17 cellular contexts compared by ENCODE assay signal in the genomic region with DNA sequence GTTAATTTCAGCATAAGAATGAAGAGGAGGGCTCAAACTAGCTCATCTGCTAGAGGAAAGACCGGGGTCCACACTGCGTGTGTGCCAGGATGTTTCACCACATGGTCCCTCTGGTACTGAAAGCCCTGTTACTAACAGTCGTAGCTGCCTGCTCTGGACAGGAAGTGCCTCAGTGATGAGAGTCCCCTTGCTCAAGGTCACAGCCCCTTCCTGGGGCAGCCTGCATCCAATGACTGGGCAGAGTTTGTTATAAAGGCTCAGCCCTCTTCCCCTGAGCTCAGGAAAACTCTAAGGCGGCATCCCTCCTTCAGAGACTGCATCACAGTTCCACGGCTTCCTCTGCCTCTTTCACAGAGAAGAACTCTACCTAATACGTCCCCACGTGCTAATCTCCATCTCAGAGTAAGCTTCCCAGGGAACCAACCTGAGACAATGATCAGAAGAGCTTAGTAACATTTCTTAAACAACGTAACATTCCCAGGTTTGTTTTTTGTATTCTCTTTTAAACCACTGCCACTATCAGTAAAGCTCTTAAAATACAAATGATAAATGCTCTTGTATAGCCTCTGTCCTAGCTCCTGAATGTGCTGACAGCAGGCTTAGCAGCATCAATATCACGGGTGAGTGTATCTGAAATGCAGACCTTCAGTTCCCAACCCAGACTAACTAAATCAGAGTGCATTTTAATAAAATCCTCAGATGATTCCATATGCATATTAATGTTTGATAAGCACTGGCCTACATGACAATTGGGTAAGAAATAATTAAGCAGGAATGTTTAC. TPM values are rescaled to one million over a fixed set of nuclear protein-coding genes. Genes with fewer than 3 reads are reported as not detected.
DNase-seq lines count a peak whose midpoint lies in the region; ATAC-seq and TF ChIP-seq lines count a peak whose summit lies in the region.
"Had no signal": no experiment of that assay in that cellular context is flagged by ENCODE, and none has a peak within 500 bp of the region (broad histone marks: within the 10 kb centered on the region; RNA-seq: fewer than 3 reads in every experiment).

No MANE protein-coding gene starts in this region.

- no peak overlapping the region for H2BK15ac ChIP-seq in H9 (ENCODE audit: low read depth, low read length)

- no peak overlapping the region for H3K18ac ChIP-seq in H9 (ENCODE audit: insufficient read length, low read depth, low read length)

- TF ChIP-seq POLR2A in gastroesophageal sphincter (IDR thresholded peaks at IDR 0.05): no peak

- H3F3A ChIP-seq in PC-9 (ENCODE audit: insufficient read depth, low read depth): peaks cover 36% of the 10 kb centered on the region

- H2BK120ac ChIP-seq in H9 (ENCODE audit: low read depth, low read length, poor library complexity, severe bottlenecking): no peak overlapping the region

- H3T11ph ChIP-seq in H9 (ENCODE audit: low read length): no peak overlapping the region

- no peak overlapping the region for H2BK20ac ChIP-seq in H9 (ENCODE audit: low read depth, low read length, poor library complexity, severe bottlenecking)

- no peak overlapping the region for H3K4me3 ChIP-seq in PC-9
- no peak overlapping the region for H3K4me3 ChIP-seq in cardiac muscle cell
- no peak overlapping the region for H3K4me3 ChIP-seq in gastroesophageal sphincter
- H3K4me3 ChIP-seq: ascending aorta had no signal

- intact Hi-C loops in PC-9 (cut with micrococcal nuclease; ENCODE audit: unreplicated experiment): no loop called here

- no peak overlapping the region for H3K9ac ChIP-seq in H9 (ENCODE audit: extremely low read depth, insufficient read length, low read length)

- H3K23me2 ChIP-seq in H9 (ENCODE audit: insufficient read length, low read depth, low read length, poor library complexity, severe bottlenecking): no peaks in the 10 kb centered on the region

- H3K4me1 ChIP-seq in H9 (ENCODE audit: insufficient read depth, low read length) (peaks cover 3% of the 10 kb centered on the region; the same call in 1 of the 2 replicates), PC-9 (replicated peaks; ENCODE audit: insufficient read depth) (peaks cover 61% of the 10 kb centered on the region), cardiac muscle cell (ENCODE audit: low read depth) (peaks cover 37% of the 10 kb centered on the region), gastroesophageal sphincter (no peaks in the 10 kb centered on the region)
- H3K4me1 ChIP-seq: ascending aorta had no signal

- no peak overlapping the region for H4K8ac ChIP-seq in H9 (replicated peaks; ENCODE audit: insufficient read length, low read depth, low read length)

- no peak overlapping the region for H3K4ac ChIP-seq in H9 (ENCODE audit: low read depth, low read length)

- H2AFZ ChIP-seq in H9 (ENCODE audit: low read length) (no peak overlapping the region), PC-9 (peak overlapping the region; percentile 0; the same call in 1 of the 2 replicates)

- no peak overlapping the region for H3K27ac ChIP-seq in H9 (ENCODE audit: insufficient read length, low read depth, low read length)
- H3K27ac ChIP-seq in PC-9: peak overlapping the region; percentile 76
- peak overlapping the region; percentile 72 for H3K27ac ChIP-seq in cardiac muscle cell
- no peak overlapping the region for H3K27ac ChIP-seq in gastroesophageal sphincter
- H3K27ac ChIP-seq: ascending aorta, RWPE1 had no signal

- H3K36me3 ChIP-seq in PC-9 (ENCODE audit: low read depth): no peaks in the 10 kb centered on the region
- H3K36me3 ChIP-seq in cardiac muscle cell: no peaks in the 10 kb centered on the region
- no peaks in the 10 kb centered on the region for H3K36me3 ChIP-seq in gastroesophageal sphincter
- H3K36me3 ChIP-seq: ascending aorta had no signal

- H3K23ac ChIP-seq in H9 (ENCODE audit: insufficient read length, low read depth, low read length): no peak overlapping the region

- H3K9me3 ChIP-seq in H9 (ENCODE audit: control insufficient read depth, low read depth, low read length): no peaks in the 10 kb centered on the region
- H3K9me3 ChIP-seq in PC-9 (ENCODE audit: insufficient read depth, low read depth): no peaks in the 10 kb centered on the region
- H3K9me3 ChIP-seq in cardiac muscle cell (ENCODE audit: low read depth): no peaks in the 10 kb centered on the region
- no peaks in the 10 kb centered on the region for H3K9me3 ChIP-seq in gastroesophageal sphincter
- H3K9me3 ChIP-seq: ascending aorta had no signal

- no peak overlapping the region for H3K4me3 Mint-ChIP-seq in H9
- peak overlapping the region in 4 of 10 donors; percentile 7 to 32 (median 22) for H3K4me3 Mint-ChIP-seq in naive thymus-derived CD8-positive, alpha-beta T cell
- H3K4me3 Mint-ChIP-seq: activated CD4-positive, alpha-beta T cell treated with anti-CD3 and anti-CD28 coated beads, Interleukin-2, amount 10 ng/mL, durations not matched to agents 7 days and 5 days; activated T-helper 1 cell treated with anti-CD3 and anti-CD28 coated beads, Interleukin-12 subunit alpha, Interleukin-12 subunit beta, Interleukin-2, Interleukin-4 antibody, amounts not matched to agents 30 ng/mL and 10 ng/mL and 1 ng/mL, durations not matched to agents 14 hours and 24 hours and 36 hours; T-helper 2 cell treated with Interferon-gamma antibody and Interleukin-4, amounts not matched to agents 5 μg/mL and 100 μg/mL, for 36 hours had no signal

- no peak for TF ChIP-seq EP300 in gastroesophageal sphincter (IDR thresholded peaks at IDR 0.05)

- H3K79me2 ChIP-seq in H9 (ENCODE audit: insufficient read depth, low read length) (no peaks in the 10 kb centered on the region), PC-9 (ENCODE audit: low read depth) (no peaks in the 10 kb centered on the region)

- no peaks in the 10 kb centered on the region for H3K9me3 Mint-ChIP-seq in H9
- H3K9me3 Mint-ChIP-seq in naive thymus-derived CD8-positive, alpha-beta T cell: no peaks in the 10 kb centered on the region
- H3K9me3 Mint-ChIP-seq: activated CD4-positive, alpha-beta T cell treated with anti-CD3 and anti-CD28 coated beads, Interleukin-2, amount 10 ng/mL, durations not matched to agents 7 days and 5 days; activated T-helper 1 cell treated with anti-CD3 and anti-CD28 coated beads, Interleukin-12 subunit alpha, Interleukin-12 subunit beta, Interleukin-2, Interleukin-4 antibody, amounts not matched to agents 30 ng/mL and 10 ng/mL and 1 ng/mL, durations not matched to agents 14 hours and 24 hours and 36 hours; T-helper 2 cell treated with Interferon-gamma antibody and Interleukin-4, amounts not matched to agents 5 μg/mL and 100 μg/mL, for 36 hours had no signal

- H3K4me1 Mint-ChIP-seq in H9: peaks cover 18 to 20% of the 10 kb centered on the region in 2 experiments
- H3K4me1 Mint-ChIP-seq in naive thymus-derived CD8-positive, alpha-beta T cell: peaks cover 23 to 57% (median 39%) of the 10 kb centered on the region in 4 donors

- no peak overlapping the region for H4K5ac ChIP-seq in H9 (ENCODE audit: insufficient read length, low read depth, low read length)

- TF ChIP-seq CTCF in H9 (conservative IDR thresholded peaks at IDR 0.05) (no peak), PC-9 (conservative IDR thresholded peaks at IDR 0.05) (no peak), cardiac muscle cell (IDR thresholded peaks at IDR 0.05; ENCODE audit: low read depth, low read length) (no peak), gastroesophageal sphincter (IDR thresholded peaks at IDR 0.05) (no peak)

- peak overlapping the region in 2 of 3 experiments; percentile 41 to 78; a peak in 4 of 7 replicates for H3K27ac Mint-ChIP-seq in H9
- peak overlapping the region in 6 of 10 donors; percentile 27 to 83 (median 58) for H3K27ac Mint-ChIP-seq in naive thymus-derived CD8-positive, alpha-beta T cell
- H3K27ac Mint-ChIP-seq: activated CD4-positive, alpha-beta T cell treated with anti-CD3 and anti-CD28 coated beads, Interleukin-2, amount 10 ng/mL, durations not matched to agents 7 days and 5 days; activated T-helper 1 cell treated with anti-CD3 and anti-CD28 coated beads, Interleukin-12 subunit alpha, Interleukin-12 subunit beta, Interleukin-2, Interleukin-4 antibody, amounts not matched to agents 30 ng/mL and 10 ng/mL and 1 ng/mL, durations not matched to agents 14 hours and 24 hours and 36 hours; T-helper 2 cell treated with Interferon-gamma antibody and Interleukin-4, amounts not matched to agents 5 μg/mL and 100 μg/mL, for 36 hours had no signal

- CTCF ChIA-PET in PC-9 (lab: Charles Lee): no interaction called here

- peak in 1 of 2 donors; percentile 42 for ATAC-seq in naive thymus-derived CD8-positive, alpha-beta T cell
- ATAC-seq in gastroesophageal sphincter: no peak

- H3K9me2 ChIP-seq in PC-9 (ENCODE audit: insufficient read depth): no peaks in the 10 kb centered on the region

- no peak overlapping the region for H4K91ac ChIP-seq in H9 (ENCODE audit: insufficient read length, low read depth, low read length)

- no CpG with 5 or more reads among the region's 9 CpGs for WGBS in H9 (ENCODE audit: extremely low coverage, insufficient read length, low lambda C conversion rate)
- 58 to 83% methylated on average over 5 to 7 of the region's 9 CpGs for WGBS in gastroesophageal sphincter (ENCODE audit: low coverage in 1 of 2), 2 donors

- H2BK12ac ChIP-seq in H9 (ENCODE audit: insufficient read length, low read depth, low read length): no peak overlapping the region

- H3K14ac ChIP-seq in H9 (ENCODE audit: insufficient read depth, low read length): no peak overlapping the region

- H3K4me2 ChIP-seq in H9 (ENCODE audit: insufficient read depth, insufficient read length, low read length) (no peak overlapping the region), PC-9 (peak overlapping the region; percentile 32)

- H4K20me1 ChIP-seq in H9 (ENCODE audit: control insufficient read depth, insufficient read depth, insufficient read length) (no peaks in the 10 kb centered on the region), PC-9 (ENCODE audit: insufficient read depth) (no peaks in the 10 kb centered on the region)

- no peak overlapping the region for H2AK5ac ChIP-seq in H9 (ENCODE audit: insufficient read length, low read length)

- DNase-seq in H9 (peak; percentile 41), PC-9 (no peak), cardiac muscle cell (ENCODE audit: low read depth in 1 of 2, low spot score in 1 of 2) (peak; percentile 30 to 69), foreskin melanocyte (no peak)
- no peak for DNase-seq in naive thymus-derived CD8-positive, alpha-beta T cell
- no peak for DNase-seq in stimulated activated CD4-positive, alpha-beta T cell treated with anti-CD3 and anti-CD28 coated beads, Interleukin-15, amount 100 ng/mL, for 24 hours
- DNase-seq in NK-92 treated with Interleukin-12 subunit alpha and Interleukin-12 subunit beta, amount 100 ng/mL, for 24 hours (lab: John Stamatoyannopoulos, UW): no peak
- DNase-seq: activated CD4-positive, alpha-beta T cell treated with anti-CD3 and anti-CD28 coated beads, Interleukin-2, amount 10 ng/mL, durations not matched to agents 7 days and 5 days; kidney; NCI-H1694; NCI-H524; stimulated activated CD4-positive, alpha-beta T cell treated with anti-CD3 and anti-CD28 coated beads, Interleukin-4, amount 100 ng/mL, for 1 hour had no signal

- H3K27me3 ChIP-seq in H9 (ENCODE audit: insufficient read depth, low read length) (no peaks in the 10 kb centered on the region), PC-9 (ENCODE audit: insufficient read depth, low read depth) (no peaks in the 10 kb centered on the region), cardiac muscle cell (no peaks in the 10 kb centered on the region), gastroesophageal sphincter (no peaks in the 10 kb centered on the region)
- H3K27me3 ChIP-seq: ascending aorta had no signal

- no peak overlapping the region for H2BK5ac ChIP-seq in H9 (ENCODE audit: insufficient read length, low read length)

- no peak overlapping the region for H3K56ac ChIP-seq in H9 (ENCODE audit: insufficient read length, low read depth, low read length)

- POLR2A ChIA-PET in PC-9 (lab: Charles Lee; ENCODE audit: unreplicated experiment): interaction anchor here (0.6 to 0.7 kb wide), 2 partner anchors 140 to 421 kb away, joined by 5 to 10 read pairs; no protein-coding TSS in a partner anchor
- POLR2A ChIA-PET in naive thymus-derived CD8-positive, alpha-beta T cell (lab: Charles Lee): interaction anchor here (0.5 to 3.3 kb wide), 6 partner anchors 8 to 1823 kb away, joined by 3 to 18 read pairs (median 4); no protein-coding TSS in a partner anchor

- peaks cover 1% of the 10 kb centered on the region; the same call in 1 of the 2 replicates for H3K27me3 Mint-ChIP-seq in H9 (ENCODE audit: low read depth)
- H3K27me3 Mint-ChIP-seq in naive thymus-derived CD8-positive, alpha-beta T cell: no peaks in the 10 kb centered on the region
- H3K27me3 Mint-ChIP-seq: activated CD4-positive, alpha-beta T cell treated with anti-CD3 and anti-CD28 coated beads, Interleukin-2, amount 10 ng/mL, durations not matched to agents 7 days and 5 days had no signal

- no peaks in the 10 kb centered on the region; a peak in 1 of 7 replicates for H3K36me3 Mint-ChIP-seq in H9 (ENCODE audit: insufficient read depth in 1 of 3, low read depth in 3 of 3)
- no peaks in the 10 kb centered on the region for H3K36me3 Mint-ChIP-seq in naive thymus-derived CD8-positive, alpha-beta T cell

- BruUV-seq in PC-9 (replicated peaks; lab: Mats Ljungman, UMichigan): no TSS peak

- no peaks in the 10 kb centered on the region for H3K79me1 ChIP-seq in H9 (ENCODE audit: insufficient read depth, low read depth, low read length, poor library complexity, severe bottlenecking)

RNA-seq across cellular contexts. Expression of a gene that starts 38.0 kb away (rescaled TPM):
- total RNA-seq in H9 (2021) (232 and 239 TPM in 2 replicates), PC-9 (2021) (393 and 399 TPM in 2 replicates), cardiac muscle cell (754 and 1,350 TPM in 2 replicates), gastroesophageal sphincter (100 to 1,000 TPM in 3 of 4 donors, 10 to 100 TPM in 1; 90.9 to 208 (median 174) TPM)
- polyA plus RNA-seq in cardiac muscle cell: 665 and 1,094 TPM in 2 replicates
- 100 to 1,000 TPM; 248 to 261 TPM for total RNA-seq in naive thymus-derived CD8-positive, alpha-beta T cell
- 10 to 100 TPM; 59.1 to 65.0 (median 60.6) TPM for polyA plus RNA-seq in naive thymus-derived CD8-positive, alpha-beta T cell

Comparison
In these comparisons a context has a peak if more than half of its experiments do, and no peak if none do; other contexts are left out.
1. DNase-seq: peak in H9 (single experiment) and cardiac muscle cell (2 of 2); none in PC-9 (0 of 2), naive thymus-derived CD8-positive, alpha-beta T cell (0 of 10), stimulated activated CD4-positive, alpha-beta T cell treated with anti-CD3 and anti-CD28 coated beads, Interleukin-15, amount 100 ng/mL, for 24 hours (single experiment), foreskin melanocyte (single experiment) and NK-92 treated with Interleukin-12 subunit alpha and Interleukin-12 subunit beta, amount 100 ng/mL, for 24 hours (single experiment).
2. H3K27ac ChIP-seq: peak in PC-9 (single experiment) and cardiac muscle cell (single experiment); none in H9 (single experiment) and gastroesophageal sphincter (0 of 4).